Comparison of ENCODE assay signal across 22 cellular contexts in the genomic region with DNA sequence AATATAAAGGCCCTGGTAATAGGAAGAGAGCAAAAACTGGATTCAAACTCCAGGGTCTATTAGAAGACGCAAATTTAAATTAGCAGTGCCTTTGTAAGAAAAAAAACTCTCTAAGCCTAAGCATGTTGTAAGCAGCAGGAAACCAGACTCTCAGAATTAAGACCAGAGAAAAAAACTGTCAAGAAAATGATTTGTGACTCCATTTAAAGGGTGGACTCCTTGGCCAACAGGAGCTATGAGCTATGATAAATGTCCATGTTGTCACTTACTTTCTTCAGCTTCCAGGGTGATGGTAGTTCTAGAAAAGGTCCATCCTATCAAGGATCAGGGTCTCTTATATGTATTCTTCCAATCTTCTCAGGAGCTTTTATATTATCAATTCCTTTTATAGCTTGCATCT.
"Had no signal": no experiment of that assay in that cellular context is flagged by ENCODE, and none has a peak within 500 bp of the region (broad histone marks: within the 10 kb centered on the region; RNA-seq: fewer than 3 reads in every experiment).

No MANE protein-coding gene starts in this region.

- DNase-seq: IMR-90, Kasumi-1, MM.1S, NCI-H1048, NCI-H1105, NCI-H1417, NCI-H1436 treated with DMSO at 0.1 percent for 48 hours, NCI-H1694, NCI-H187 treated with DMSO at 0.1 percent for 48 hours, NCI-H2029 treated with DMSO at 0.1 percent for 48 hours, NCI-H226, NCI-H446, NCI-H510A, NCI-H524 treated with DMSO at 0.1 percent for 48 hours, NCI-H69, NCI-H774, Right ventricle myocardium superior, RPMI8226, SIG-M5 had no signal

- H3K9me3 ChIP-seq: SJSA1 had no signal

- H3K27ac ChIP-seq: KMS-11, SJSA1, SK-N-MC had no signal

- H3K4me3 ChIP-seq: SJSA1, SK-N-MC had no signal

- H3K4me1 ChIP-seq: SJSA1 had no signal

- H3K36me3 ChIP-seq: SJSA1 had no signal
